15 cellular contexts compared by ENCODE assay signal in genomic region chr10:79402625-79402946, GRCh38. TPM values are rescaled to one million over a fixed set of nuclear protein-coding genes. Genes with fewer than 3 reads are reported as not detected.
DNase-seq lines count a peak whose midpoint lies in the region; ATAC-seq, FAIRE-seq and TF ChIP-seq lines count a peak whose summit lies in the region.
"Had no signal": no experiment of that assay in that cellular context is flagged by ENCODE, and none has a peak within 500 bp of the region (broad histone marks: within the 10 kb centered on the region; RNA-seq: fewer than 3 reads in every experiment).

No MANE protein-coding gene starts in this region.

- H3K36me3 ChIP-seq in GM23248 (ENCODE audit: low read depth) (0 out of 2 replicates have a peak, but pooled peaks cover 3% of the 10 kb centered on the region), K562 (ENCODE audit: control insufficient read depth, insufficient read depth, low read length) (no peaks in the 10 kb centered on the region), liver (ENCODE audit: control insufficient read depth in 4 of 4, insufficient read depth in 3 of 4, low read depth in 1 of 4, low read length in 3 of 4) (peaks cover 0 to 2% (median 0%) of the 10 kb centered on the region in 4 donors), rectal smooth muscle tissue (ENCODE audit: control insufficient read depth, insufficient read depth, low read length) (no peaks in the 10 kb centered on the region), esophagus muscularis mucosa (peaks cover 0 to 8% (median 0%) of the 10 kb centered on the region in 4 donors)
- H3K36me3 ChIP-seq: Peyer's patch had no signal

- no peaks in the 10 kb centered on the region for H3K9me3 ChIP-seq in GM23248 (ENCODE audit: low read depth)
- no peaks in the 10 kb centered on the region for H3K9me3 ChIP-seq in K562 (replicated peaks; ENCODE audit: control insufficient read depth, insufficient read depth, low read depth, low read length)
- no peaks in the 10 kb centered on the region for H3K9me3 ChIP-seq in liver (ENCODE audit: control insufficient read depth in 4 of 4, low read length in 3 of 4)
- no peaks in the 10 kb centered on the region for H3K9me3 ChIP-seq in esophagus muscularis mucosa
- H3K9me3 ChIP-seq: Peyer's patch had no signal

- H3K27ac ChIP-seq in GM23248 = peak overlapping the region; percentile 99
- no peak overlapping the region for H3K27ac ChIP-seq in K562 (ENCODE audit: extremely low read depth, low read depth, low read length)
- peak overlapping the region; percentile 73 to 78 for H3K27ac ChIP-seq in liver (ENCODE audit: low read depth in 1 of 2, low read length in 2 of 2)
- H3K27ac ChIP-seq in rectal smooth muscle tissue (ENCODE audit: low read depth, low read length) = peak overlapping the region; percentile 96
- no peak overlapping the region for H3K27ac ChIP-seq in esophagus muscularis mucosa (replicated peaks in 1 of 4)
- H3K27ac ChIP-seq: foreskin keratinocyte, KMS-11 had no signal

- in situ Hi-C loops in GM23248 (cut with MboI) (no loop called here), K562 (cut with MboI) (no loop called here)

- H4K20me1 ChIP-seq in GM23248 (ENCODE audit: insufficient read depth) (no peaks in the 10 kb centered on the region), K562 (replicated peaks; ENCODE audit: control insufficient read depth, insufficient read depth, low read length) (peaks cover 4% of the 10 kb centered on the region; the same call in 1 of the 2 replicates)

- H3K9me2 ChIP-seq in GM23248 (ENCODE audit: insufficient read depth) = no peaks in the 10 kb centered on the region

- no peaks in the 10 kb centered on the region for H3K9me1 ChIP-seq in K562 (ENCODE audit: control insufficient read depth, insufficient read depth, low read length)

- TF ChIP-seq RAD21 in K562 (CRISPR knock-in tag; conservative IDR thresholded peaks at IDR 0.05 in 1 of 2, IDR thresholded peaks at IDR 0.05 in 1 of 2) = no peak
- TF ChIP-seq RAD21 in liver (IDR thresholded peaks at IDR 0.05) = no peak

- H3K4me1 ChIP-seq in GM23248 (ENCODE audit: insufficient read depth) = peaks cover 83% of the 10 kb centered on the region
- H3K4me1 ChIP-seq in K562 (replicated peaks in 1 of 2; ENCODE audit: control insufficient read depth in 2 of 2, insufficient read depth in 2 of 2, low read length in 2 of 2) = peaks cover 48 to 73% of the 10 kb centered on the region in 2 experiments
- peaks cover 36 to 46% (median 42%) of the 10 kb centered on the region in 4 donors for H3K4me1 ChIP-seq in liver (ENCODE audit: control insufficient read depth in 4 of 4, insufficient read depth in 4 of 4, low read length in 3 of 4)
- H3K4me1 ChIP-seq in rectal smooth muscle tissue (ENCODE audit: control insufficient read depth, insufficient read depth, low read length) = peaks cover 95% of the 10 kb centered on the region
- no peaks in the 10 kb centered on the region for H3K4me1 ChIP-seq in esophagus muscularis mucosa
- H3K4me1 ChIP-seq: foreskin keratinocyte had no signal

- POLR2A ChIA-PET in K562 (lab: Yijun Ruan, JAX) = no interaction called here

- TF ChIP-seq EP300 in K562 (IDR thresholded peaks at IDR 0.05; ENCODE audit: low read length) (no peak), esophagus muscularis mucosa (IDR thresholded peaks at IDR 0.05) (no peak)

- intact Hi-C loops in K562 (cut with micrococcal nuclease) (no loop called here), esophagus muscularis mucosa (cut with DNase I) (loop anchor here (5.0 kb wide), 1 partner anchor 40 kb away; no protein-coding TSS in a partner anchor)

- H3K9ac ChIP-seq in GM23248 (peak overlapping the region; percentile 90; the same call in 1 of the 2 replicates), K562 (ENCODE audit: insufficient read depth in 1 of 2, low read depth in 2 of 2, low read length in 2 of 2) (no peak overlapping the region), liver (ENCODE audit: low read depth in 1 of 2, low read length in 2 of 2) (no peak overlapping the region), rectal smooth muscle tissue (ENCODE audit: low read length) (no peak overlapping the region)
- H3K9ac ChIP-seq: KMS-11 had no signal

- CTCF ChIA-PET in K562 (lab: Yijun Ruan, JAX; ENCODE audit: low intra/inter-chr PET ratio) = no interaction called here

- ATAC-seq in K562 (no peak), HG03280 (IDR thresholded peaks at IDR 0.05; ENCODE audit: unreplicated experiment) (no peak), GM19351 (IDR thresholded peaks at IDR 0.05; ENCODE audit: unreplicated experiment) (no peak)
- ATAC-seq: foreskin keratinocyte; stimulated activated memory B cell treated with anti-CD40 and anti-IgM and Interleukin-4, amounts not matched to agents 10 μg/mL and 1 μg/mL and 100 μg/mL, for 72 hours had no signal

- no peak overlapping the region for H3K4me2 ChIP-seq in GM23248 (ENCODE audit: unreplicated experiment)
- no peak overlapping the region for H3K4me2 ChIP-seq in K562 (ENCODE audit: insufficient read depth, low read length)
- H3K4me2 ChIP-seq: KMS-11 had no signal

- DNase-seq in GM23248 = no peak
- DNase-seq in K562 (ENCODE audit: extremely low read depth in 1 of 4, low spot score in 3 of 4) = no peak
- DNase-seq in NOMO-1 treated with DMSO at 0.1 percent for 48 hours (lab: John Stamatoyannopoulos, UW; ENCODE audit: unreplicated experiment) = no peak
- DNase-seq in esophagus muscularis mucosa (ENCODE audit: extremely low spot score) = no peak
- DNase-seq: activated CD4-positive, alpha-beta T cell treated with anti-CD3 and anti-CD28 coated beads, Interleukin-2, amount 50 U/mL, for 4 hours; activated T-cell treated with anti-CD3 and anti-CD28 coated beads, Interleukin-2, amount 50 U/mL, for 24 hours; foreskin keratinocyte; NCI-H1105 had no signal

- H3K79me2 ChIP-seq in GM23248 (ENCODE audit: insufficient read depth) = peaks cover 56% of the 10 kb centered on the region
- no peaks in the 10 kb centered on the region for H3K79me2 ChIP-seq in K562 (ENCODE audit: control insufficient read depth, insufficient read depth, low read length)

- no peak for TF ChIP-seq CTCF in K562 (IDR thresholded peaks at IDR 0.05 in 2 of 3, conservative IDR thresholded peaks at IDR 0.05 in 1 of 3; ENCODE audit: insufficient read depth in 2 of 3, low read depth in 1 of 3, low read length in 3 of 3)
- no peak for TF ChIP-seq CTCF in liver (IDR thresholded peaks at IDR 0.05; ENCODE audit: low read depth, low read length, missing input control)
- TF ChIP-seq CTCF in esophagus muscularis mucosa (IDR thresholded peaks at IDR 0.05) = no peak

- BruUV-seq in K562 (replicated peaks; lab: Mats Ljungman, UMichigan) = no TSS peak

- H2AFZ ChIP-seq in GM23248 (no peak overlapping the region), K562 (ENCODE audit: low read depth, low read length) (no peak overlapping the region)

- FAIRE-seq in K562 (lab: Jason Lieb, UNC) = no peak

- H3F3A ChIP-seq in GM23248 (ENCODE audit: insufficient read depth) = peaks cover 50% of the 10 kb centered on the region

- H3K27me3 ChIP-seq in GM23248 (replicated peaks; ENCODE audit: insufficient read depth) (no peaks in the 10 kb centered on the region), K562 (ENCODE audit: control insufficient read depth in 2 of 2, insufficient read depth in 2 of 2, low read length in 2 of 2) (no peaks in the 10 kb centered on the region), liver (ENCODE audit: control insufficient read depth in 4 of 4, insufficient read depth in 4 of 4, low read length in 3 of 4) (no peaks in the 10 kb centered on the region), rectal smooth muscle tissue (ENCODE audit: control insufficient read depth, insufficient read depth, low read length) (no peaks in the 10 kb centered on the region), esophagus muscularis mucosa (no peaks in the 10 kb centered on the region)
- H3K27me3 ChIP-seq: Peyer's patch had no signal

- H3K4me3 ChIP-seq in GM23248 (no peak overlapping the region), K562 (no peak overlapping the region), liver (ENCODE audit: low read depth in 1 of 3, low read length in 3 of 3) (no peak overlapping the region), rectal smooth muscle tissue (ENCODE audit: low read length) (no peak overlapping the region), esophagus muscularis mucosa (no peak overlapping the region)
- H3K4me3 ChIP-seq: Peyer's patch had no signal

- no peak for TF ChIP-seq POLR2A in K562 (conservative IDR thresholded peaks at IDR 0.05)
- no peak for TF ChIP-seq POLR2A in esophagus muscularis mucosa (IDR thresholded peaks at IDR 0.05; ENCODE audit: low read depth)

- 94 to 95% methylated on average over 7 of the region's 7 CpGs for whole genome bisulfite sequencing in GM23248 (ENCODE audit: low coverage in 1 of 2, low lambda C conversion rate in 2 of 2, missing lambda C conversion rate in 2 of 2), 2 experiments
- WGBS in K562 (ENCODE audit: insufficient coverage, low coverage, missing lambda C conversion rate) = 86% methylated on average over 7 of the region's 7 CpGs
- WGBS in liver = 93% methylated on average over 7 of the region's 7 CpGs
- 95% methylated on average over 7 of the region's 7 CpGs for WGBS in esophagus muscularis mucosa

RNA-seq across cellular contexts. Expression of gene ZCCHC24, which starts 42.8 kb away (rescaled TPM):
- total RNA-seq in GM23248 (2014; rRNA removed; shearing (Covaris generic)) = 30.3 and 34.0 TPM in 2 replicates
- polyA plus RNA-seq in GM23248 (2016; fragmentation: Nextera tagmentation; extraction: Ambion mirVana) = 29.3 and 30.4 TPM in 2 replicates
- total RNA-seq in K562 (2011; cell fraction: chromatin; rRNA removed; ENCODE audit: low replicate concordance) = 4.0 and 6.3 TPM in 2 replicates
- total RNA-seq in K562 (2011; cell fraction: nucleolus; rRNA removed) = 4.8 and 4.9 TPM in 2 replicates
- 4.4 and 6.7 TPM in 2 replicates for total RNA-seq in K562 (2011; cell fraction: nucleoplasm; rRNA removed)
- 3.6 and 4.9 TPM in 2 replicates for total RNA-seq in K562 (2014; rRNA removed)
- total RNA-seq in K562 (2014; rRNA removed; fragmentation: Illumina TruSeq; extraction: Trizol) = 3.9 and 4.0 TPM in 2 replicates
- total RNA-seq in K562 (2015; rRNA removed; fragmentation: Illumina TruSeq; extraction: Trizol) = 5.5 and 5.7 TPM in 2 replicates
- total RNA-seq in K562 (2021) = 11.0 and 11.5 TPM in 2 replicates
- 4.6 and 5.0 TPM in 2 replicates for polyA plus RNA-seq in K562 (2011; rRNA removed)
- 4.7 and 8.4 TPM in 2 replicates for polyA plus RNA-seq in K562 (2011; cell fraction: cytosol; rRNA removed)
- polyA plus RNA-seq in K562 (2011; cell fraction: nucleus; rRNA removed) = 3.1 and 5.6 TPM in 2 replicates
- 6.8 and 12.0 TPM in 2 replicates for polyA plus RNA-seq in K562 (2012)
- 7.0 and 7.6 TPM in 2 replicates for polyA plus RNA-seq in K562 (2014; fragmentation: Illumina TruSeq; extraction: Trizol)
- polyA plus RNA-seq in K562 (2014; fragmentation: Nextera tagmentation; extraction: Ambion mirVana) = under 1 TPM; 0.84 to 0.86 TPM
- 5.1 and 6.0 TPM in 2 replicates for polyA plus RNA-seq in K562 (2014; rRNA removed)
- 3.4 and 4.7 TPM in 2 replicates for polyA minus RNA-seq in K562 (2011; rRNA and poly(A)+ RNA removed)
- 6.1 and 6.4 TPM in 2 replicates for polyA minus RNA-seq in K562 (2011; cell fraction: cytosol; rRNA and poly(A)+ RNA removed)
- 3.0 TPM in 2 replicates for polyA minus RNA-seq in K562 (2011; cell fraction: nucleus; rRNA and poly(A)+ RNA removed)
- total RNA-seq in liver = 10 to 100 TPM in 1 of 2 donors, 1 to 10 TPM in 1; 7.8 to 23.9 TPM
- 10 to 100 TPM; 13.2 to 16.4 TPM for polyA plus RNA-seq in liver
- total RNA-seq in esophagus muscularis mucosa = 100 to 1,000 TPM; 100 to 156 (median 120) TPM

RNA-seq across cellular contexts. Expression of gene PPIF, which starts 55.3 kb away (rescaled TPM):
- total RNA-seq in GM23248 (2014; rRNA removed; shearing (Covaris generic)) = 18.7 and 24.6 TPM in 2 replicates
- 45.5 and 50.8 TPM in 2 replicates for polyA plus RNA-seq in GM23248 (2016; fragmentation: Nextera tagmentation; extraction: Ambion mirVana)
- total RNA-seq in K562 (2011; cell fraction: chromatin; rRNA removed; ENCODE audit: low replicate concordance) = 96.3 and 215 TPM in 2 replicates
- total RNA-seq in K562 (2011; cell fraction: nucleolus; rRNA removed) = 144 and 155 TPM in 2 replicates
- 118 and 119 TPM in 2 replicates for total RNA-seq in K562 (2011; cell fraction: nucleoplasm; rRNA removed)
- total RNA-seq in K562 (2014; rRNA removed) = 53.4 and 69.8 TPM in 2 replicates
- 97.7 and 108 TPM in 2 replicates for total RNA-seq in K562 (2014; rRNA removed; fragmentation: Illumina TruSeq; extraction: Trizol)
- total RNA-seq in K562 (2015; rRNA removed; fragmentation: Illumina TruSeq; extraction: Trizol) = 117 and 119 TPM in 2 replicates
- 235 and 239 TPM in 2 replicates for total RNA-seq in K562 (2021)
- 148 and 175 TPM in 2 replicates for polyA plus RNA-seq in K562 (2011; rRNA removed)
- 202 and 255 TPM in 2 replicates for polyA plus RNA-seq in K562 (2011; cell fraction: cytosol; rRNA removed)
- 198 and 337 TPM in 2 replicates for polyA plus RNA-seq in K562 (2011; cell fraction: nucleus; rRNA removed)
- 180 and 222 TPM in 2 replicates for polyA plus RNA-seq in K562 (2012)
- 250 and 287 TPM in 2 replicates for polyA plus RNA-seq in K562 (2014; fragmentation: Illumina TruSeq; extraction: Trizol)
- 10 to 100 TPM; 40.9 to 51.1 TPM for polyA plus RNA-seq in K562 (2014; fragmentation: Nextera tagmentation; extraction: Ambion mirVana)
- polyA plus RNA-seq in K562 (2014; rRNA removed) = 154 and 168 TPM in 2 replicates
- polyA minus RNA-seq in K562 (2011; rRNA and poly(A)+ RNA removed) = 91.8 and 131 TPM in 2 replicates
- polyA minus RNA-seq in K562 (2011; cell fraction: cytosol; rRNA and poly(A)+ RNA removed) = 98.9 and 104 TPM in 2 replicates
- 116 and 136 TPM in 2 replicates for polyA minus RNA-seq in K562 (2011; cell fraction: nucleus; rRNA and poly(A)+ RNA removed)
- total RNA-seq in liver = 10 to 100 TPM; 22.2 to 84.3 TPM
- polyA plus RNA-seq in liver = 10 to 100 TPM; 51.4 to 68.6 TPM
- 10 to 100 TPM; 19.5 to 42.2 (median 24.4) TPM for total RNA-seq in esophagus muscularis mucosa

Comparison
In these comparisons a context has a peak if more than half of its experiments do, and no peak if none do; other contexts are left out.
1. H3K27ac ChIP-seq: peak in GM23248 (single experiment), liver (2 of 2) and rectal smooth muscle tissue (single experiment); none in K562 (single experiment) and esophagus muscularis mucosa (0 of 4).